8 cellular contexts compared by ENCODE assay signal in the genomic region with DNA sequence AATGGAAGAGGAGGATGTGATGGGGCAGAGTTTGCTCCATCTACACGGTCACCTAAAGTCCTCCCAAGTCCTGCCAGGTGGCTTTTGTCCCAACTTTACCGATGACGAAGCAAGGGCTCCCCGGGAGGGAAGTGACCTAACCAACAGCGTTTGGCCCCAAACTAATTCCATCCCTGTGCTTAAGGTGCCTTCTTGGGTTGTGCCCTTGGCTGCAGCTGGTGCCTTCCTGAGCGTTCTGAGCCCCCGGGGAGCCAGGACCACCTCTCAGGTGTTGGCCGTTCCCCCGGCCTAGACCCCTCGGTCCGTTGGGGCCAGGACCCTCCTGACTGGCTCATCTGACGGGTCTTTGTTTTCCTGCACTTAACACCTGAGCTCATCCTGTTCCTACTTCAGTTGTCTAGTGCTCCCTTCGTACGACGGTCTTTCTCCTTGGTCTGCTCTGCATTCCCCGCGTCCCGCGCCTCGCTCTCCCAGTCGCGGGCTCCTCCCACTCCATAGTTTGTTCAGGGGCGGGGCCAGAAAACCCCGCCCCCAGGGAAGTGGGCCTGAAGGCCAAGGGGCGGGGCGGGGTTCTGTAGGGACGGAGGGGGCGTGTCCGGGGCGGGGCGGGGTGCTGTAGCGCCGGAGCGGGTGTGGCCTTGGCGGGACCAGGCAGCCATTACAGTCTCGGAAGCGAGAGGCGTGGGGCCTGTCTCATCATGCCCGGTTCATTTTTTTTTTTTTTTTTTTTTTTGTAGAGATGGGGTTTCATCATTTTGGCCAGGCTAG. TPM values are rescaled to one million over a fixed set of nuclear protein-coding genes. Genes with fewer than 3 reads are reported as not detected.
DNase-seq lines count a peak whose midpoint lies in the region; ATAC-seq, FAIRE-seq and TF ChIP-seq lines count a peak whose summit lies in the region.

No MANE protein-coding gene starts in this region.

- DNase-seq in AG08395 (ENCODE audit: low spot score): peak; percentile 95
- peak; percentile 84 to 86 for DNase-seq in SHP77 (lab: John Stamatoyannopoulos, UW)
- peak; percentile 83 for DNase-seq in activated gamma-delta T cell treated with anti-CD3 and anti-CD28 coated beads, Interleukin-2, amount 50 U/mL, for 16 hours (ENCODE audit: low read depth)
- DNase-seq in frontal cortex (ENCODE audit: low spot score in 2 of 2): peak; percentile 65 to 83
- peak; percentile 94 for DNase-seq in osteocyte (ENCODE audit: extremely low spot score, unreplicated experiment)
- DNase-seq in testis: peak; percentile 95

- peaks cover 17% of the 10 kb centered on the region for H3K27me3 Mint-ChIP-seq in osteocyte (ENCODE audit: unreplicated experiment)

- H3K36me3 ChIP-seq in KOPT-K1 (ENCODE audit: insufficient read depth, low read length) (no peaks in the 10 kb centered on the region), testis (ENCODE audit: low read depth, missing control alignments) (no peaks in the 10 kb centered on the region)

- intact Hi-C loops in testis (cut with DNase I; ENCODE audit: low total_unique reads): no loop called here

- ATAC-seq in GM19324 (IDR thresholded peaks at IDR 0.05; ENCODE audit: low FRiP score, unreplicated experiment): peak; percentile 76

- peaks cover 16% of the 10 kb centered on the region for H3K4me1 Mint-ChIP-seq in osteocyte (ENCODE audit: unreplicated experiment)

- TF ChIP-seq CTCF in osteocyte (IDR thresholded peaks at IDR 0.05) (no peak), testis (IDR thresholded peaks at IDR 0.05) (no peak)

- TF ChIP-seq POLR2A in testis (IDR thresholded peaks at IDR 0.05): no peak

- no peaks in the 10 kb centered on the region for H3K36me3 Mint-ChIP-seq in osteocyte (ENCODE audit: unreplicated experiment)

- no peak overlapping the region for H3K27ac Mint-ChIP-seq in osteocyte (ENCODE audit: unreplicated experiment)

- H3K9me3 ChIP-seq in KOPT-K1 (ENCODE audit: insufficient read depth, low read length, poor library complexity, severe bottlenecking): no peaks in the 10 kb centered on the region
- no peaks in the 10 kb centered on the region for H3K9me3 ChIP-seq in testis

- H3K27me3 ChIP-seq in testis: no peaks in the 10 kb centered on the region

- no peak overlapping the region for H3K4me3 ChIP-seq in testis

- H3K4me1 ChIP-seq in testis: peaks cover 5% of the 10 kb centered on the region

- H3K4me3 Mint-ChIP-seq in osteocyte (ENCODE audit: unreplicated experiment): peak overlapping the region; percentile 63

- no peaks in the 10 kb centered on the region for H3K9me3 Mint-ChIP-seq in osteocyte (ENCODE audit: unreplicated experiment)

- H3K27ac ChIP-seq in KOPT-K1 (ENCODE audit: low read depth, low read length, poor library complexity, severe bottlenecking) (peak overlapping the region; percentile 45), testis (no peak overlapping the region)

- no peak for FAIRE-seq in frontal cortex (lab: Jason Lieb, UNC)

- WGBS in testis, 2 donors: 7 to 8% methylated on average over 36 to 39 of the region's 39 CpGs

RNA-seq across cellular contexts. Expression of gene ZSCAN10, which starts 0.8 kb away (rescaled TPM):
- total RNA-seq in frontal cortex (not detected), osteocyte (not detected in 2 replicates), testis (under 1 TPM; 0.79 to 0.93 TPM)
- 0.91 TPM for polyA plus RNA-seq in testis (ENCODE audit: insufficient read depth, low read depth, low replicate concordance)

RNA-seq across cellular contexts. Expression of gene ZNF205, which starts 12.5 kb away (rescaled TPM):
- total RNA-seq in frontal cortex (17.9 TPM), osteocyte (14.8 and 15.9 TPM in 2 replicates), testis (10 to 100 TPM in 1 of 2 donors, 1 to 10 TPM in 1; 9.8 to 19.4 TPM)
- polyA plus RNA-seq in testis (ENCODE audit: insufficient read depth, low read depth, low replicate concordance): 5.5 TPM

RNA-seq across cellular contexts. Expression of gene IL32, which starts 34.5 kb away (rescaled TPM):
- total RNA-seq in frontal cortex (0.82 TPM), osteocyte (8.8 and 13.2 TPM in 2 replicates), testis (10 to 100 TPM; 27.1 to 33.0 TPM)
- 62.2 TPM for polyA plus RNA-seq in testis (ENCODE audit: insufficient read depth, low read depth, low replicate concordance)

RNA-seq across cellular contexts. Expression of gene ZNF213, which starts 34.9 kb away (rescaled TPM):
- 6.9 TPM for total RNA-seq in frontal cortex
- 13.4 and 14.3 TPM in 2 replicates for total RNA-seq in osteocyte
- 10 to 100 TPM; 43.1 to 57.3 TPM for total RNA-seq in testis
- 46.8 TPM for polyA plus RNA-seq in testis (ENCODE audit: insufficient read depth, low read depth, low replicate concordance)

RNA-seq across cellular contexts. Expression of gene MMP25, which starts 53.6 kb away (rescaled TPM):
- 0.41 TPM for total RNA-seq in frontal cortex
- total RNA-seq in osteocyte: 3.0 and 3.6 TPM in 2 replicates
- 1 to 10 TPM in 1 of 2 donors, under 1 TPM in 1; 0.62 to 1.5 TPM for total RNA-seq in testis
- polyA plus RNA-seq in testis (ENCODE audit: insufficient read depth, low read depth, low replicate concordance): 0.53 TPM
